23 cellular contexts compared by ENCODE assay signal in genomic region chr1:106621853-106622252, GRCh38.
A peak's percentile ranks its signal among the peaks of the same experiment; 100 is the strongest.
DNase-seq lines count a peak whose midpoint lies in the region; TF ChIP-seq lines count a peak whose summit lies in the region.
"Had no signal": no experiment of that assay in that cellular context is flagged by ENCODE, and none has a peak within 500 bp of the region (broad histone marks: within the 10 kb centered on the region; RNA-seq: fewer than 3 reads in every experiment).

No MANE protein-coding gene starts in this region.

- H3K4me3 ChIP-seq in fibroblast of the aortic adventitia (ENCODE audit: low read depth, low read length): no peak overlapping the region
- H3K4me3 ChIP-seq: skin epidermis, thyroid gland had no signal

- H3K27ac Mint-ChIP-seq in immature natural killer cell: no peak overlapping the region
- H3K27ac Mint-ChIP-seq: activated CD4-positive, alpha-beta T cell treated with anti-CD3 and anti-CD28 coated beads for 36 hours; CD4-positive, alpha-beta T cell; mesothelial cell of epicardium; naive B cell; stimulated activated naive CD8-positive, alpha-beta T cell treated with anti-CD3 and anti-CD28 coated beads, Interleukin-15, amount 100 ng/mL, for 72 hours had no signal

- H3K27me3 Mint-ChIP-seq in immature natural killer cell (ENCODE audit: low read depth in 3 of 3): peaks cover 0 to 3% (median 0%) of the 10 kb centered on the region in 3 donors
- H3K27me3 Mint-ChIP-seq: activated CD4-positive, alpha-beta T cell treated with anti-CD3 and anti-CD28 coated beads for 36 hours; CD4-positive, alpha-beta T cell; naive B cell; stimulated activated naive CD8-positive, alpha-beta T cell treated with anti-CD3 and anti-CD28 coated beads, Interleukin-15, amount 100 ng/mL, for 72 hours had no signal

- peaks cover 6 to 25% (median 17%) of the 10 kb centered on the region in 6 donors for H3K9me3 Mint-ChIP-seq in immature natural killer cell

- no peaks in the 10 kb centered on the region for H3K36me3 Mint-ChIP-seq in immature natural killer cell
- H3K36me3 Mint-ChIP-seq: mesothelial cell of epicardium, naive B cell had no signal

- no peaks in the 10 kb centered on the region for H3K4me1 Mint-ChIP-seq in immature natural killer cell
- H3K4me1 Mint-ChIP-seq: activated CD4-positive, alpha-beta T cell treated with anti-CD3 and anti-CD28 coated beads for 36 hours; mesothelial cell of epicardium; naive B cell; stimulated activated naive CD8-positive, alpha-beta T cell treated with anti-CD3 and anti-CD28 coated beads, Interleukin-15, amount 100 ng/mL, for 72 hours had no signal

- H3K4me3 Mint-ChIP-seq in immature natural killer cell: no peak overlapping the region
- H3K4me3 Mint-ChIP-seq: activated CD4-positive, alpha-beta T cell treated with anti-CD3 and anti-CD28 coated beads for 36 hours; CD4-positive, alpha-beta T cell; mesothelial cell of epicardium; naive B cell; stimulated activated naive CD8-positive, alpha-beta T cell treated with anti-CD3 and anti-CD28 coated beads, Interleukin-15, amount 100 ng/mL, for 72 hours had no signal

- DNase-seq in DMS53 (lab: John Stamatoyannopoulos, UW) (peak; percentile 29), DMS53 treated with DMSO at 0.1 percent for 48 hours (lab: John Stamatoyannopoulos, UW; ENCODE audit: unreplicated experiment) (no peak), DMS79 (lab: John Stamatoyannopoulos, UW) (peak; percentile 76), NCI-H69 (lab: John Stamatoyannopoulos, UW) (peak; percentile 80), fibroblast of the aortic adventitia (ENCODE audit: low read depth) (peak; percentile 16), immature natural killer cell (no peak), NCI-H2029 (lab: John Stamatoyannopoulos, UW) (no peak)
- DNase-seq in stimulated activated naive CD4-positive, alpha-beta T cell treated with Interleukin-2 at 50 U/mL for 16 hours (lab: John Stamatoyannopoulos, UW): no peak
- DNase-seq: 8988T; activated CD4-positive, alpha-beta T cell treated with anti-CD3 and anti-CD28 coated beads for 36 hours; activated CD8-positive, alpha-beta memory T cell treated with anti-CD3 and anti-CD28 coated beads for 24 hours; activated gamma-delta T cell; CD4-positive, alpha-beta T cell; central memory CD4-positive, alpha-beta T cell; naive B cell; NCI-H82; nucleus accumbens; SK-N-SH; stimulated activated naive CD8-positive, alpha-beta T cell treated with anti-CD3 and anti-CD28 coated beads, Interleukin-15, amount 100 ng/mL, for 72 hours; T-helper 2 cell; thyroid gland had no signal

- no peak for TF ChIP-seq CTCF in fibroblast of the aortic adventitia (IDR thresholded peaks at IDR 0.05; ENCODE audit: insufficient read depth, low read length)

Comparison
In these comparisons a context has a peak if more than half of its experiments do, and no peak if none do; other contexts are left out.
1. DNase-seq: peak in DMS53 (single experiment), DMS79 (single experiment), NCI-H69 (single experiment) and fibroblast of the aortic adventitia (single experiment); none in DMS53 treated with DMSO at 0.1 percent for 48 hours (single experiment), stimulated activated naive CD4-positive, alpha-beta T cell treated with Interleukin-2 at 50 U/mL for 16 hours (single experiment), immature natural killer cell (0 of 3) and NCI-H2029 (single experiment).